In the genomic region with DNA sequence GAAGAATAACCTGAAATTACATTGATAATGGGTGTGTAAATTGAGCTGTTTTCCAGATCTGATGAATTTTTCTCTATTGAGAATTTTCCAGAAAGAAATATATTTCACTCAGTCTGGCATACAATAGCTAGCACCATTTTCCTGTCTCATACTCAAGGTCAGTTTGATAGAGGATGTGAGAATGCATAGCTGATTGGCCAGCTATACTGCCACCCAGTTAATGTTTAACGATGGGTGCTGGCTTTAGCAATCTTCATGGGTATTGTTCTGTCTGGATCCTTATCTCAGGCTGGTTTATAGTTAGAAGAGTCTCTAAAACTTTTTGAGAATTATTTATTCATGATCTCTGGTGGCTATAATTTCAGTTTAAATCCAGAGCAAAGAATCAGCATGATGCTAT, we compare ENCODE assay signal across 12 cellular contexts.
"Had no signal": no experiment of that assay in that cellular context is flagged by ENCODE, and none has a peak within 500 bp of the region (broad histone marks: within the 10 kb centered on the region; RNA-seq: fewer than 3 reads in every experiment).

No MANE protein-coding gene starts in this region.

- H3K4me1 Mint-ChIP-seq: stimulated activated naive CD8-positive, alpha-beta T cell treated with anti-CD3 and anti-CD28 coated beads, Interleukin-15, amount 100 ng/mL, for 72 hours had no signal

- H3K27ac Mint-ChIP-seq: activated naive CD4-positive, alpha-beta T cell treated with anti-CD3 and anti-CD28 coated beads, Interleukin-2, amount 50 U/mL, for 72 hours; natural killer cell treated with Interleukin-12 subunit alpha and Interleukin-12 subunit beta and Interleukin-15 and Interleukin-18, amount 100 ng/mL, for 72 hours; stimulated activated naive CD8-positive, alpha-beta T cell treated with anti-CD3 and anti-CD28 coated beads, Interleukin-15, amount 100 ng/mL, for 72 hours; T-helper 2 cell treated with Interferon-gamma antibody and Interleukin-4, amounts not matched to agents 5 μg/mL and 100 μg/mL, for 36 hours had no signal

- ATAC-seq: activated CD4-positive, CD25-positive, alpha-beta regulatory T cell treated with anti-CD3 and anti-CD28 coated beads, Interleukin-2, amount 50 U/mL, for 24 hours; activated naive CD4-positive, alpha-beta T cell treated with anti-CD3 and anti-CD28 coated beads, Interleukin-2, amount 50 U/mL, for 72 hours; natural killer cell treated with Interleukin-12 subunit alpha and Interleukin-12 subunit beta and Interleukin-15 and Interleukin-18, amount 100 ng/mL, for 72 hours; stimulated activated naive CD8-positive, alpha-beta T cell treated with anti-CD3 and anti-CD28 coated beads, Interleukin-15, amount 100 ng/mL, for 72 hours had no signal

- FAIRE-seq: urothelium cell line had no signal

- H3K4me3 Mint-ChIP-seq: natural killer cell treated with Interleukin-12 subunit alpha and Interleukin-12 subunit beta and Interleukin-15 and Interleukin-18, amount 100 ng/mL, for 72 hours; stimulated activated naive CD8-positive, alpha-beta T cell treated with anti-CD3 and anti-CD28 coated beads, Interleukin-15, amount 100 ng/mL, for 72 hours; T-helper 2 cell treated with Interferon-gamma antibody and Interleukin-4, amounts not matched to agents 5 μg/mL and 100 μg/mL, for 36 hours had no signal

- H3K9me3 Mint-ChIP-seq: activated naive CD4-positive, alpha-beta T cell treated with anti-CD3 and anti-CD28 coated beads, Interleukin-2, amount 50 U/mL, for 72 hours; T-helper 2 cell treated with Interferon-gamma antibody and Interleukin-4, amounts not matched to agents 5 μg/mL and 100 μg/mL, for 36 hours had no signal

- H3K27ac ChIP-seq: brain microvascular endothelial cell, testis had no signal

- DNase-seq: amniotic stem cell; brain microvascular endothelial cell; dermis blood vessel endothelial cell; erythroblast; stimulated activated CD4-positive, alpha-beta T cell treated with anti-CD3 and anti-CD28 coated beads, Interleukin-4, amount 100 ng/mL, for 1 hour; stimulated activated naive CD8-positive, alpha-beta T cell treated with anti-CD3 and anti-CD28 coated beads, Interleukin-15, amount 100 ng/mL, for 72 hours; testis had no signal

- H3K27me3 ChIP-seq: brain microvascular endothelial cell, testis had no signal

- H3K36me3 Mint-ChIP-seq: natural killer cell treated with Interleukin-12 subunit alpha and Interleukin-12 subunit beta and Interleukin-15 and Interleukin-18, amount 100 ng/mL, for 72 hours had no signal

- H3K4me1 ChIP-seq: testis had no signal

- H3K4me3 ChIP-seq: testis had no signal

- H3K36me3 ChIP-seq: brain microvascular endothelial cell had no signal

- H3K9me3 ChIP-seq: testis had no signal

- H3K27me3 Mint-ChIP-seq: natural killer cell treated with Interleukin-12 subunit alpha and Interleukin-12 subunit beta and Interleukin-15 and Interleukin-18, amount 100 ng/mL, for 72 hours; stimulated activated naive CD8-positive, alpha-beta T cell treated with anti-CD3 and anti-CD28 coated beads, Interleukin-15, amount 100 ng/mL, for 72 hours had no signal
